ENCODE assay signal across 1 cellular context in genomic region chr2:238775591-238775990, GRCh38.
TF ChIP-seq lines count a peak whose summit lies in the region.

No MANE protein-coding gene starts in this region.

TF ChIP-seq in HepG2, 621 proteins besides CTCF, POLR2A, EP300 and RAD21 (continued from another document):
- no peak for TF ChIP-seq ZNF784 (CRISPR knock-in tag; IDR thresholded peaks at IDR 0.05; ENCODE audit: borderline replicate concordance)
- TF ChIP-seq, protein P1, sequence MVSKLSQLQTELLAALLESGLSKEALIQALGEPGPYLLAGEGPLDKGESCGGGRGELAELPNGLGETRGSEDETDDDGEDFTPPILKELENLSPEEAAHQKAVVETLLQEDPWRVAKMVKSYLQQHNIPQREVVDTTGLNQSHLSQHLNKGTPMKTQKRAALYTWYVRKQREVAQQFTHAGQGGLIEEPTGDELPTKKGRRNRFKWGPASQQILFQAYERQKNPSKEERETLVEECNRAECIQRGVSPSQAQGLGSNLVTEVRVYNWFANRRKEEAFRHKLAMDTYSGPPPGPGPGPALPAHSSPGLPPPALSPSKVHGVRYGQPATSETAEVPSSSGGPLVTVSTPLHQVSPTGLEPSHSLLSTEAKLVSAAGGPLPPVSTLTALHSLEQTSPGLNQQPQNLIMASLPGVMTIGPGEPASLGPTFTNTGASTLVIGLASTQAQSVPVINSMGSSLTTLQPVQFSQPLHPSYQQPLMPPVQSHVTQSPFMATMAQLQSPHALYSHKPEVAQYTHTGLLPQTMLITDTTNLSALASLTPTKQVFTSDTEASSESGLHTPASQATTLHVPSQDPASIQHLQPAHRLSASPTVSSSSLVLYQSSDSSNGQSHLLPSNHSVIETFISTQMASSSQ (IDR thresholded peaks at IDR 0.05; ENCODE audit: low read depth), result no peak
- TF ChIP-seq, protein P1 (CRISPR knock-in tag; IDR thresholded peaks at IDR 0.05; ENCODE audit: borderline replicate concordance), result 0 out of 2 replicates have a peak, but pooled peaks have one; percentile 28
- TF ChIP-seq ARID4A (CRISPR knock-in tag; IDR thresholded peaks at IDR 0.05; ENCODE audit: borderline replicate concordance), result 0 out of 2 replicates have a peak, but pooled peaks have one; percentile 15
- no peak for TF ChIP-seq MYPOP (CRISPR knock-in tag; IDR thresholded peaks at IDR 0.05)
- 0 out of 2 replicates have a peak, but pooled peaks have one; percentile 22 for TF ChIP-seq ISL2 (CRISPR knock-in tag; IDR thresholded peaks at IDR 0.05)
- 0 out of 2 replicates have a peak, but pooled peaks have one; percentile 7 for TF ChIP-seq ZNF501 (CRISPR knock-in tag; IDR thresholded peaks at IDR 0.05)
- 0 out of 2 replicates have a peak, but pooled peaks have one; percentile 12 for TF ChIP-seq ZFX (CRISPR knock-in tag; IDR thresholded peaks at IDR 0.05; ENCODE audit: low read depth)
- TF ChIP-seq, protein P2, sequence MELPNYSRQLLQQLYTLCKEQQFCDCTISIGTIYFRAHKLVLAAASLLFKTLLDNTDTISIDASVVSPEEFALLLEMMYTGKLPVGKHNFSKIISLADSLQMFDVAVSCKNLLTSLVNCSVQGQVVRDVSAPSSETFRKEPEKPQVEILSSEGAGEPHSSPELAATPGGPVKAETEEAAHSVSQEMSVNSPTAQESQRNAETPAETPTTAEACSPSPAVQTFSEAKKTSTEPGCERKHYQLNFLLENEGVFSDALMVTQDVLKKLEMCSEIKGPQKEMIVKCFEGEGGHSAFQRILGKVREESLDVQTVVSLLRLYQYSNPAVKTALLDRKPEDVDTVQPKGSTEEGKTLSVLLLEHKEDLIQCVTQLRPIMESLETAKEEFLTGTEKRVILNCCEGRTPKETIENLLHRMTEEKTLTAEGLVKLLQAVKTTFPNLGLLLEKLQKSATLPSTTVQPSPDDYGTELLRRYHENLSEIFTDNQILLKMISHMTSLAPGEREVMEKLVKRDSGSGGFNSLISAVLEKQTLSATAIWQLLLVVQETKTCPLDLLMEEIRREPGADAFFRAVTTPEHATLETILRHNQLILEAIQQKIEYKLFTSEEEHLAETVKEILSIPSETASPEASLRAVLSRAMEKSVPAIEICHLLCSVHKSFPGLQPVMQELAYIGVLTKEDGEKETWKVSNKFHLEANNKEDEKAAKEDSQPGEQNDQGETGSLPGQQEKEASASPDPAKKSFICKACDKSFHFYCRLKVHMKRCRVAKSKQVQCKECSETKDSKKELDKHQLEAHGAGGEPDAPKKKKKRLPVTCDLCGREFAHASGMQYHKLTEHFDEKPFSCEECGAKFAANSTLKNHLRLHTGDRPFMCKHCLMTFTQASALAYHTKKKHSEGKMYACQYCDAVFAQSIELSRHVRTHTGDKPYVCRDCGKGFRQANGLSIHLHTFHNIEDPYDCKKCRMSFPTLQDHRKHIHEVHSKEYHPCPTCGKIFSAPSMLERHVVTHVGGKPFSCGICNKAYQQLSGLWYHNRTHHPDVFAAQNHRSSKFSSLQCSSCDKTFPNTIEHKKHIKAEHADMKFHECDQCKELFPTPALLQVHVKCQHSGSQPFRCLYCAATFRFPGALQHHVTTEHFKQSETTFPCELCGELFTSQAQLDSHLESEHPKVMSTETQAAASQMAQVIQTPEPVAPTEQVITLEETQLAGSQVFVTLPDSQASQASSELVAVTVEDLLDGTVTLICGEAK (IDR thresholded peaks at IDR 0.05), result no peak
- TF ChIP-seq, protein P2 (CRISPR knock-in tag; IDR thresholded peaks at IDR 0.05), result no peak
